1 cellular context compared by ENCODE assay signal in the genomic region with DNA sequence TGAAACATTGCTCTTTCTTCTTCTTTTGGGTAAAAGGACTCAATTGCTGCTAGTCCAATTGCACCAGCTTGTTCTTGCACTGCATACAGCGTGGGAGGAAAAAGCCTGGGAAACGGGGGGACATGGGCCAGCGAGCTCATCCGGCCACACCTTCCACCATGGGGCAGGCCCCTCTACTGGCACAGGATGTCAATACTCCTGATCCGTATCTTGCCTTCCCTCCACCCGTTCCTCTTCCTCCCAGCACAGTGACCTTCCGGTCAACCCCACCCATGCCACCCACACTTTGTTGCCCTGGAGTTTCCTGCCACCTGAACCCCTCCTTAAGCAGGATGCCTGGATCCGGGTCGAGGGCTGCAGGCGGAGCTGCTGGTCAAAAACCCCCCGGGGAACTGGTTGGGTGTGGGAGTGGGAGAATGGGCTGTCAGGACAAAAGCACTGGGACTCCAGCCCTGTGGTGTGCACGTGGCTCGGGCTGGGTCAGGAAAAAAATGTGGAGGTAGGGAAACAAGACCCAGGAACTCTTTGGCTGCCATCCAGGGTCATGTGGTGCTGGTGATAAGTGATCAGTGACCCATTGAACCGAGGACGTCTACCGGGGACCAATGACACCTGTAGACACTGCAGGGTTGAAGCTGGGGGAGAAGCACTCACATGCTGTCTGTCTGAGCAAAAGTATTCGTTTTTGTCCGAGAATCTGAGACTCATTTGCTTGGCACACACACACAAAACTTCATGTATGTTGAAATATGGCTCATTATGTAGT.
TF ChIP-seq lines count a peak whose summit lies in the region.

No MANE protein-coding gene starts in this region.

TF ChIP-seq in K562, 482 proteins besides CTCF, POLR2A, EP300 and RAD21 (continued from another document and continues in another):
- TF ChIP-seq, protein P1, sequence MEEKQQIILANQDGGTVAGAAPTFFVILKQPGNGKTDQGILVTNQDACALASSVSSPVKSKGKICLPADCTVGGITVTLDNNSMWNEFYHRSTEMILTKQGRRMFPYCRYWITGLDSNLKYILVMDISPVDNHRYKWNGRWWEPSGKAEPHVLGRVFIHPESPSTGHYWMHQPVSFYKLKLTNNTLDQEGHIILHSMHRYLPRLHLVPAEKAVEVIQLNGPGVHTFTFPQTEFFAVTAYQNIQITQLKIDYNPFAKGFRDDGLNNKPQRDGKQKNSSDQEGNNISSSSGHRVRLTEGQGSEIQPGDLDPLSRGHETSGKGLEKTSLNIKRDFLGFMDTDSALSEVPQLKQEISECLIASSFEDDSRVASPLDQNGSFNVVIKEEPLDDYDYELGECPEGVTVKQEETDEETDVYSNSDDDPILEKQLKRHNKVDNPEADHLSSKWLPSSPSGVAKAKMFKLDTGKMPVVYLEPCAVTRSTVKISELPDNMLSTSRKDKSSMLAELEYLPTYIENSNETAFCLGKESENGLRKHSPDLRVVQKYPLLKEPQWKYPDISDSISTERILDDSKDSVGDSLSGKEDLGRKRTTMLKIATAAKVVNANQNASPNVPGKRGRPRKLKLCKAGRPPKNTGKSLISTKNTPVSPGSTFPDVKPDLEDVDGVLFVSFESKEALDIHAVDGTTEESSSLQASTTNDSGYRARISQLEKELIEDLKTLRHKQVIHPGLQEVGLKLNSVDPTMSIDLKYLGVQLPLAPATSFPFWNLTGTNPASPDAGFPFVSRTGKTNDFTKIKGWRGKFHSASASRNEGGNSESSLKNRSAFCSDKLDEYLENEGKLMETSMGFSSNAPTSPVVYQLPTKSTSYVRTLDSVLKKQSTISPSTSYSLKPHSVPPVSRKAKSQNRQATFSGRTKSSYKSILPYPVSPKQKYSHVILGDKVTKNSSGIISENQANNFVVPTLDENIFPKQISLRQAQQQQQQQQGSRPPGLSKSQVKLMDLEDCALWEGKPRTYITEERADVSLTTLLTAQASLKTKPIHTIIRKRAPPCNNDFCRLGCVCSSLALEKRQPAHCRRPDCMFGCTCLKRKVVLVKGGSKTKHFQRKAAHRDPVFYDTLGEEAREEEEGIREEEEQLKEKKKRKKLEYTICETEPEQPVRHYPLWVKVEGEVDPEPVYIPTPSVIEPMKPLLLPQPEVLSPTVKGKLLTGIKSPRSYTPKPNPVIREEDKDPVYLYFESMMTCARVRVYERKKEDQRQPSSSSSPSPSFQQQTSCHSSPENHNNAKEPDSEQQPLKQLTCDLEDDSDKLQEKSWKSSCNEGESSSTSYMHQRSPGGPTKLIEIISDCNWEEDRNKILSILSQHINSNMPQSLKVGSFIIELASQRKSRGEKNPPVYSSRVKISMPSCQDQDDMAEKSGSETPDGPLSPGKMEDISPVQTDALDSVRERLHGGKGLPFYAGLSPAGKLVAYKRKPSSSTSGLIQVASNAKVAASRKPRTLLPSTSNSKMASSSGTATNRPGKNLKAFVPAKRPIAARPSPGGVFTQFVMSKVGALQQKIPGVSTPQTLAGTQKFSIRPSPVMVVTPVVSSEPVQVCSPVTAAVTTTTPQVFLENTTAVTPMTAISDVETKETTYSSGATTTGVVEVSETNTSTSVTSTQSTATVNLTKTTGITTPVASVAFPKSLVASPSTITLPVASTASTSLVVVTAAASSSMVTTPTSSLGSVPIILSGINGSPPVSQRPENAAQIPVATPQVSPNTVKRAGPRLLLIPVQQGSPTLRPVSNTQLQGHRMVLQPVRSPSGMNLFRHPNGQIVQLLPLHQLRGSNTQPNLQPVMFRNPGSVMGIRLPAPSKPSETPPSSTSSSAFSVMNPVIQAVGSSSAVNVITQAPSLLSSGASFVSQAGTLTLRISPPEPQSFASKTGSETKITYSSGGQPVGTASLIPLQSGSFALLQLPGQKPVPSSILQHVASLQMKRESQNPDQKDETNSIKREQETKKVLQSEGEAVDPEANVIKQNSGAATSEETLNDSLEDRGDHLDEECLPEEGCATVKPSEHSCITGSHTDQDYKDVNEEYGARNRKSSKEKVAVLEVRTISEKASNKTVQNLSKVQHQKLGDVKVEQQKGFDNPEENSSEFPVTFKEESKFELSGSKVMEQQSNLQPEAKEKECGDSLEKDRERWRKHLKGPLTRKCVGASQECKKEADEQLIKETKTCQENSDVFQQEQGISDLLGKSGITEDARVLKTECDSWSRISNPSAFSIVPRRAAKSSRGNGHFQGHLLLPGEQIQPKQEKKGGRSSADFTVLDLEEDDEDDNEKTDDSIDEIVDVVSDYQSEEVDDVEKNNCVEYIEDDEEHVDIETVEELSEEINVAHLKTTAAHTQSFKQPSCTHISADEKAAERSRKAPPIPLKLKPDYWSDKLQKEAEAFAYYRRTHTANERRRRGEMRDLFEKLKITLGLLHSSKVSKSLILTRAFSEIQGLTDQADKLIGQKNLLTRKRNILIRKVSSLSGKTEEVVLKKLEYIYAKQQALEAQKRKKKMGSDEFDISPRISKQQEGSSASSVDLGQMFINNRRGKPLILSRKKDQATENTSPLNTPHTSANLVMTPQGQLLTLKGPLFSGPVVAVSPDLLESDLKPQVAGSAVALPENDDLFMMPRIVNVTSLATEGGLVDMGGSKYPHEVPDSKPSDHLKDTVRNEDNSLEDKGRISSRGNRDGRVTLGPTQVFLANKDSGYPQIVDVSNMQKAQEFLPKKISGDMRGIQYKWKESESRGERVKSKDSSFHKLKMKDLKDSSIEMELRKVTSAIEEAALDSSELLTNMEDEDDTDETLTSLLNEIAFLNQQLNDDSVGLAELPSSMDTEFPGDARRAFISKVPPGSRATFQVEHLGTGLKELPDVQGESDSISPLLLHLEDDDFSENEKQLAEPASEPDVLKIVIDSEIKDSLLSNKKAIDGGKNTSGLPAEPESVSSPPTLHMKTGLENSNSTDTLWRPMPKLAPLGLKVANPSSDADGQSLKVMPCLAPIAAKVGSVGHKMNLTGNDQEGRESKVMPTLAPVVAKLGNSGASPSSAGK (IDR thresholded peaks at IDR 0.05) = peak; percentile 91
- TF ChIP-seq ERF (CRISPR knock-in tag; IDR thresholded peaks at IDR 0.05) (peak; percentile 75; the same call in 1 of the 2 replicates), ZNF436 (CRISPR knock-in tag; IDR thresholded peaks at IDR 0.05) (no peak), RBBP5 (IDR thresholded peaks at IDR 0.05; ENCODE audit: borderline replicate concordance, insufficient read depth, low read length, poor library complexity, severe bottlenecking) (no peak), PHF8 (IDR thresholded peaks at IDR 0.05; ENCODE audit: borderline replicate concordance, low read length) (no peak), IFI16 (CRISPR knock-in tag; IDR thresholded peaks at IDR 0.05) (no peak), KHSRP (IDR thresholded peaks at IDR 0.05) (no peak), GATAD2B (IDR thresholded peaks at IDR 0.05; ENCODE audit: borderline replicate concordance) (no peak), CBX8 (IDR thresholded peaks at IDR 0.05; ENCODE audit: borderline replicate concordance, extremely low read depth, low read depth, low read length, poor library complexity, severe bottlenecking) (no peak)
- TF ChIP-seq, protein P2, sequence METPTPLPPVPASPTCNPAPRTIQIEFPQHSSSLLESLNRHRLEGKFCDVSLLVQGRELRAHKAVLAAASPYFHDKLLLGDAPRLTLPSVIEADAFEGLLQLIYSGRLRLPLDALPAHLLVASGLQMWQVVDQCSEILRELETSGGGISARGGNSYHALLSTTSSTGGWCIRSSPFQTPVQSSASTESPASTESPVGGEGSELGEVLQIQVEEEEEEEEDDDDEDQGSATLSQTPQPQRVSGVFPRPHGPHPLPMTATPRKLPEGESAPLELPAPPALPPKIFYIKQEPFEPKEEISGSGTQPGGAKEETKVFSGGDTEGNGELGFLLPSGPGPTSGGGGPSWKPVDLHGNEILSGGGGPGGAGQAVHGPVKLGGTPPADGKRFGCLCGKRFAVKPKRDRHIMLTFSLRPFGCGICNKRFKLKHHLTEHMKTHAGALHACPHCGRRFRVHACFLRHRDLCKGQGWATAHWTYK (CRISPR knock-in tag; IDR thresholded peaks at IDR 0.05) = peak; percentile 61
- TF ChIP-seq, protein P3, sequence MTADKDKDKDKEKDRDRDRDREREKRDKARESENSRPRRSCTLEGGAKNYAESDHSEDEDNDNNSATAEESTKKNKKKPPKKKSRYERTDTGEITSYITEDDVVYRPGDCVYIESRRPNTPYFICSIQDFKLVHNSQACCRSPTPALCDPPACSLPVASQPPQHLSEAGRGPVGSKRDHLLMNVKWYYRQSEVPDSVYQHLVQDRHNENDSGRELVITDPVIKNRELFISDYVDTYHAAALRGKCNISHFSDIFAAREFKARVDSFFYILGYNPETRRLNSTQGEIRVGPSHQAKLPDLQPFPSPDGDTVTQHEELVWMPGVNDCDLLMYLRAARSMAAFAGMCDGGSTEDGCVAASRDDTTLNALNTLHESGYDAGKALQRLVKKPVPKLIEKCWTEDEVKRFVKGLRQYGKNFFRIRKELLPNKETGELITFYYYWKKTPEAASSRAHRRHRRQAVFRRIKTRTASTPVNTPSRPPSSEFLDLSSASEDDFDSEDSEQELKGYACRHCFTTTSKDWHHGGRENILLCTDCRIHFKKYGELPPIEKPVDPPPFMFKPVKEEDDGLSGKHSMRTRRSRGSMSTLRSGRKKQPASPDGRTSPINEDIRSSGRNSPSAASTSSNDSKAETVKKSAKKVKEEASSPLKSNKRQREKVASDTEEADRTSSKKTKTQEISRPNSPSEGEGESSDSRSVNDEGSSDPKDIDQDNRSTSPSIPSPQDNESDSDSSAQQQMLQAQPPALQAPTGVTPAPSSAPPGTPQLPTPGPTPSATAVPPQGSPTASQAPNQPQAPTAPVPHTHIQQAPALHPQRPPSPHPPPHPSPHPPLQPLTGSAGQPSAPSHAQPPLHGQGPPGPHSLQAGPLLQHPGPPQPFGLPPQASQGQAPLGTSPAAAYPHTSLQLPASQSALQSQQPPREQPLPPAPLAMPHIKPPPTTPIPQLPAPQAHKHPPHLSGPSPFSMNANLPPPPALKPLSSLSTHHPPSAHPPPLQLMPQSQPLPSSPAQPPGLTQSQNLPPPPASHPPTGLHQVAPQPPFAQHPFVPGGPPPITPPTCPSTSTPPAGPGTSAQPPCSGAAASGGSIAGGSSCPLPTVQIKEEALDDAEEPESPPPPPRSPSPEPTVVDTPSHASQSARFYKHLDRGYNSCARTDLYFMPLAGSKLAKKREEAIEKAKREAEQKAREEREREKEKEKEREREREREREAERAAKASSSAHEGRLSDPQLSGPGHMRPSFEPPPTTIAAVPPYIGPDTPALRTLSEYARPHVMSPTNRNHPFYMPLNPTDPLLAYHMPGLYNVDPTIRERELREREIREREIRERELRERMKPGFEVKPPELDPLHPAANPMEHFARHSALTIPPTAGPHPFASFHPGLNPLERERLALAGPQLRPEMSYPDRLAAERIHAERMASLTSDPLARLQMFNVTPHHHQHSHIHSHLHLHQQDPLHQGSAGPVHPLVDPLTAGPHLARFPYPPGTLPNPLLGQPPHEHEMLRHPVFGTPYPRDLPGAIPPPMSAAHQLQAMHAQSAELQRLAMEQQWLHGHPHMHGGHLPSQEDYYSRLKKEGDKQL (CRISPR knock-in tag; IDR thresholded peaks at IDR 0.05; ENCODE audit: borderline replicate concordance) = no peak
- TF ChIP-seq, protein P4, sequence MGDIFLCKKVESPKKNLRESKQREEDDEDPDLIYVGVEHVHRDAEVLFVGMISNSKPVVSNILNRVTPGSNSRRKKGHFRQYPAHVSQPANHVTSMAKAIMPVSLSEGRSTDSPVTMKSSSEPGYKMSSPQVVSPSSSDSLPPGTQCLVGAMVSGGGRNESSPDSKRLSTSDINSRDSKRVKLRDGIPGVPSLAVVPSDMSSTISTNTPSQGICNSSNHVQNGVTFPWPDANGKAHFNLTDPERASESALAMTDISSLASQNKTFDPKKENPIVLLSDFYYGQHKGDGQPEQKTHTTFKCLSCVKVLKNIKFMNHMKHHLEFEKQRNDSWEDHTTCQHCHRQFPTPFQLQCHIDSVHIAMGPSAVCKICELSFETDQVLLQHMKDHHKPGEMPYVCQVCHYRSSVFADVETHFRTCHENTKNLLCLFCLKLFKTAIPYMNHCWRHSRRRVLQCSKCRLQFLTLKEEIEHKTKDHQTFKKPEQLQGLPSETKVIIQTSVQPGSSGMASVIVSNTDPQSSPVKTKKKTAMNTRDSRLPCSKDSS (IDR thresholded peaks at IDR 0.05; ENCODE audit: low read depth, partially characterized antibody) = no peak
- TF ChIP-seq, protein P5, sequence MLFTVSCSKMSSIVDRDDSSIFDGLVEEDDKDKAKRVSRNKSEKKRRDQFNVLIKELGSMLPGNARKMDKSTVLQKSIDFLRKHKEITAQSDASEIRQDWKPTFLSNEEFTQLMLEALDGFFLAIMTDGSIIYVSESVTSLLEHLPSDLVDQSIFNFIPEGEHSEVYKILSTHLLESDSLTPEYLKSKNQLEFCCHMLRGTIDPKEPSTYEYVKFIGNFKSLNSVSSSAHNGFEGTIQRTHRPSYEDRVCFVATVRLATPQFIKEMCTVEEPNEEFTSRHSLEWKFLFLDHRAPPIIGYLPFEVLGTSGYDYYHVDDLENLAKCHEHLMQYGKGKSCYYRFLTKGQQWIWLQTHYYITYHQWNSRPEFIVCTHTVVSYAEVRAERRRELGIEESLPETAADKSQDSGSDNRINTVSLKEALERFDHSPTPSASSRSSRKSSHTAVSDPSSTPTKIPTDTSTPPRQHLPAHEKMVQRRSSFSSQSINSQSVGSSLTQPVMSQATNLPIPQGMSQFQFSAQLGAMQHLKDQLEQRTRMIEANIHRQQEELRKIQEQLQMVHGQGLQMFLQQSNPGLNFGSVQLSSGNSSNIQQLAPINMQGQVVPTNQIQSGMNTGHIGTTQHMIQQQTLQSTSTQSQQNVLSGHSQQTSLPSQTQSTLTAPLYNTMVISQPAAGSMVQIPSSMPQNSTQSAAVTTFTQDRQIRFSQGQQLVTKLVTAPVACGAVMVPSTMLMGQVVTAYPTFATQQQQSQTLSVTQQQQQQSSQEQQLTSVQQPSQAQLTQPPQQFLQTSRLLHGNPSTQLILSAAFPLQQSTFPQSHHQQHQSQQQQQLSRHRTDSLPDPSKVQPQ (CRISPR knock-in tag; IDR thresholded peaks at IDR 0.05; ENCODE audit: borderline replicate concordance) = no peak
